ENCODE assay signal across 1 cellular context in genomic region chr3:57757642-57758297, GRCh38.
TF ChIP-seq lines count a peak whose summit lies in the region.

No MANE protein-coding gene starts in this region.

TF ChIP-seq in HCT116, 20 proteins besides CTCF, POLR2A, EP300 and RAD21 (continued from another document):
- TF ChIP-seq ZBTB33 (IDR thresholded peaks at IDR 0.05; ENCODE audit: extremely low read depth, insufficient replicate concordance, low read length) (no peak), SP1 (IDR thresholded peaks at IDR 0.05; ENCODE audit: low read depth) (no peak), EZH2 (IDR thresholded peaks at IDR 0.05) (no peak)
